8 cellular contexts compared by ENCODE assay signal in genomic region chr4:89110986-89111832, GRCh38. TPM values are rescaled to one million over a fixed set of nuclear protein-coding genes. Genes with fewer than 3 reads are reported as not detected.
DNase-seq lines count a peak whose midpoint lies in the region; TF ChIP-seq lines count a peak whose summit lies in the region.

Gene TIGD2 (plus strand): TSS chr4:89111533. CDS start chr4:89112975, 1,442 bp downstream.

- peaks cover 40% of the 10 kb centered on the region for H3K36me3 Mint-ChIP-seq in neural progenitor cell

- no peak within 1 kb of the TSS for H3K27ac ChIP-seq in neural progenitor cell

- H3K9me3 Mint-ChIP-seq in neural progenitor cell, result peaks cover 19% of the 10 kb centered on the region

- H3K9ac ChIP-seq in ES-I3 (ENCODE audit: low read depth, low read length) (peak within 1 kb of the TSS; percentile 90), neural progenitor cell (peak within 1 kb of the TSS; percentile 25)

- DNase-seq in H4 (ENCODE audit: low spot score) (peak; percentile 77), RPMI8226 (peak; percentile 91), fibroblast of villous mesenchyme (ENCODE audit: low read depth) (peak; percentile 85), neural progenitor cell (ENCODE audit: low spot score) (peak; percentile 96), stromal cell of bone marrow (ENCODE audit: low read depth) (peak; percentile 66)
- peak; percentile 95 for DNase-seq in activated effector memory CD4-positive, alpha-beta T cell treated with anti-CD3 and anti-CD28 coated beads, Interleukin-2, amount 50 U/mL, for 16 hours

- H3K36me3 ChIP-seq in ES-I3 (ENCODE audit: insufficient read depth, low read length), result 0 out of 2 replicates have a peak, but pooled peaks cover 4% of the 10 kb centered on the region
- H3K36me3 ChIP-seq in neural progenitor cell, result peaks cover 6% of the 10 kb centered on the region

- H3K4me3 ChIP-seq in fibroblast of villous mesenchyme (ENCODE audit: low read depth, low read length), result peak within 1 kb of the TSS; percentile 80
- peak within 1 kb of the TSS; percentile 76 for H3K4me3 ChIP-seq in neural progenitor cell

- peak within 1 kb of the TSS; percentile 42 for H3K27ac Mint-ChIP-seq in neural progenitor cell

- peak; percentile 78 for TF ChIP-seq CTCF in LNCAP (IDR thresholded peaks at IDR 0.05)
- peak; percentile 74 for TF ChIP-seq CTCF in fibroblast of villous mesenchyme (IDR thresholded peaks at IDR 0.05; ENCODE audit: insufficient read depth, low read depth, low read length)
- TF ChIP-seq CTCF in neural progenitor cell (IDR thresholded peaks at IDR 0.05), result peak; percentile 76

- H3K79me2 ChIP-seq in neural progenitor cell (ENCODE audit: low read depth), result peaks cover 24% of the 10 kb centered on the region

- peaks cover 9% of the 10 kb centered on the region for H3K27me3 Mint-ChIP-seq in neural progenitor cell (ENCODE audit: insufficient read depth, low read depth)

- peak within 1 kb of the TSS; percentile 96 for H3K4me2 ChIP-seq in neural progenitor cell

- peaks cover 2% of the 10 kb centered on the region; the same call in 1 of the 2 replicates for H3K9me3 ChIP-seq in ES-I3 (ENCODE audit: control insufficient read depth, insufficient read depth, low read length)
- no peaks in the 10 kb centered on the region for H3K9me3 ChIP-seq in neural progenitor cell (ENCODE audit: low read depth)

- H3K27me3 ChIP-seq in neural progenitor cell, result peaks cover 28% of the 10 kb centered on the region

- H4K20me1 ChIP-seq in neural progenitor cell (ENCODE audit: low read depth), result no peaks in the 10 kb centered on the region

- H3F3A ChIP-seq in neural progenitor cell (ENCODE audit: low read depth), result peaks cover 8% of the 10 kb centered on the region

- no peaks in the 10 kb centered on the region; the same call in 1 of the 2 replicates for H3K4me1 ChIP-seq in ES-I3 (ENCODE audit: insufficient read depth, low read length)
- H3K4me1 ChIP-seq in neural progenitor cell, result peaks cover 9% of the 10 kb centered on the region

- H3K4me3 Mint-ChIP-seq in neural progenitor cell, result peak within 1 kb of the TSS; percentile 91

- H3K4me1 Mint-ChIP-seq in neural progenitor cell, result peaks cover 17% of the 10 kb centered on the region

- H2AFZ ChIP-seq in neural progenitor cell (replicated peaks), result peak within 1 kb of the TSS; percentile 97

RNA-seq across cellular contexts. Expression of gene TIGD2, which starts in this region (rescaled TPM):
- 16.1 and 22.0 TPM in 2 replicates for total RNA-seq in H4 (2014; rRNA removed; shearing (Covaris generic))
- 12.2 and 12.5 TPM in 2 replicates for total RNA-seq in fibroblast of villous mesenchyme
- total RNA-seq in neural progenitor cell (ENCODE audit: low replicate concordance), result 17.9 and 28.1 TPM in 2 replicates
